8 cellular contexts compared by ENCODE assay signal in the genomic region with DNA sequence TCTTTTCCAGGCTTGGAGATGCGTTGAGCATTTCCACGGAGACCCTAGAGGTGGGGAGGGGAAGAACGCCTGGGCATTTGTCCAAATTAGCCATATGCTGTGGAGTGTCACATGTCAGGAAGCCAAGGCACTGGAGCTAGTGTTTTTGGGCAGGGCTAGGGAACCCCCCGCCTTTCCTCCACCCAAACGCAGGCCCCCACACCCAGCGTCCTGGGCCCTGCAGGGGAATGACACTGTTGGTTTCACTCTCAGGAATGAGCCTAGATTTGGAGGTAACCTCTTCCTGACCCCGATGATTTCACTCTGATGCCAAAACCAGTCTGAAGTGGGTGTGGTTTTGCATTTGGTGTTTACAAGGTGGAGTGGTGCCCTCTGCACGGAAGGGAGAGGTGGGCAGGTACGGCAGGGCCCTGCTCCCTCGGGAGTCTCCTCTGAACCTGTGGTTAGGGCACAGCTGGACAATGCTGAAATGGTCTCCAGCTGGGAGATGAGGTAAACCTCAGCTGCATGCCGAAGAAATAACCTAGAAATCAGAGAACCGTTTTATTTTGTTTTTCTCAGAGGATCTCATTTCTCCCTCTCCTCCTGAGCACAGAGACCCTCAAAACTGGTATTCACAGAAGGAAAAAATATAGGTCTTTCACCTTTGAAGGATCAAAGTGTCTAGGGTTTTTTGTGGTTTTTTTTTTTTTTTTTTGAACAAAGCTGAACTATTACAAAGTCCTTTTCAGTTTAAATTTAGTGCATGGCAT. TPM values are rescaled to one million over a fixed set of nuclear protein-coding genes. Genes with fewer than 3 reads are reported as not detected.
A peak's percentile ranks its signal among the peaks of the same experiment; 100 is the strongest.
DNase-seq lines count a peak whose midpoint lies in the region; ATAC-seq and TF ChIP-seq lines count a peak whose summit lies in the region.

No MANE protein-coding gene starts in this region.

- peak overlapping the region; percentile 56; the same call in 1 of the 2 replicates for H2AK5ac ChIP-seq in IMR-90 (ENCODE audit: low read depth, low read length)

- TF ChIP-seq RAD21 in IMR-90 (IDR thresholded peaks at IDR 0.05; ENCODE audit: low read length), result no peak

- peak overlapping the region; percentile 76 for H2AFZ ChIP-seq in IMR-90 (replicated peaks; ENCODE audit: low read length, poor library complexity)

- peak overlapping the region; percentile 63 for H2BK5ac ChIP-seq in IMR-90 (ENCODE audit: low read depth, low read length, poor library complexity, severe bottlenecking)

- POLR2A ChIA-PET in IMR-90 (lab: Charles Lee; ENCODE audit: unreplicated experiment), result interaction anchor here (0.6 kb wide), 1 partner anchor 15 kb away, joined by 3 read pairs; no protein-coding TSS in a partner anchor
- POLR2A ChIA-PET in activated CD4-positive, alpha-beta memory T cell treated with anti-CD3 and anti-CD28 coated beads for 36 hours (lab: Charles Lee), result no interaction called here

- H2BK120ac ChIP-seq in IMR-90 (ENCODE audit: low read depth, low read length), result no peak overlapping the region

- ATAC-seq in GM21367 (IDR thresholded peaks at IDR 0.05; ENCODE audit: unreplicated experiment) (peak; percentile 40), IMR-90 (ENCODE audit: low read depth) (peak; percentile 11; the same call in 1 of the 2 replicates)

- peak overlapping the region; percentile 18; the same call in 1 of the 2 replicates for H3K18ac ChIP-seq in IMR-90 (ENCODE audit: low read depth, low read length)

- no peak overlapping the region for H3K9ac ChIP-seq in IMR-90 (ENCODE audit: low read depth, low read length)

- H3K4me1 Mint-ChIP-seq in activated CD4-positive, alpha-beta memory T cell treated with anti-CD3 and anti-CD28 coated beads for 36 hours (ENCODE audit: low read depth), result peaks cover 28% of the 10 kb centered on the region

- 0 out of 2 replicates have a peak overlapping the region, but pooled peaks have one; percentile 61 for H3K14ac ChIP-seq in IMR-90 (replicated peaks; ENCODE audit: low read depth, low read length)

- H3K36me3 Mint-ChIP-seq in activated CD4-positive, alpha-beta memory T cell treated with anti-CD3 and anti-CD28 coated beads for 36 hours, result peaks cover 46% of the 10 kb centered on the region

- peak overlapping the region; percentile 54 for H4K5ac ChIP-seq in IMR-90 (ENCODE audit: low read depth, low read length)

- H3K4ac ChIP-seq in IMR-90 (ENCODE audit: low read depth, low read length), result peak overlapping the region; percentile 68

- H3K9me3 ChIP-seq in IMR-90 (ENCODE audit: control insufficient read depth, insufficient read depth, low read length) (no peaks in the 10 kb centered on the region), cardiac muscle cell (ENCODE audit: low read depth) (no peaks in the 10 kb centered on the region), uterus (no peaks in the 10 kb centered on the region)

- in situ Hi-C loops in IMR-90 (cut with MboI; ENCODE audit: low sequenced_read_pairs), result loop anchor here (5.0 kb wide), 1 partner anchor 437 kb away; no protein-coding TSS in a partner anchor

- 0 out of 2 replicates have a peak overlapping the region, but pooled peaks have one; percentile 8 for H3K4me2 ChIP-seq in IMR-90 (ENCODE audit: low read depth, low read length)

- H3K27ac Mint-ChIP-seq in activated CD4-positive, alpha-beta memory T cell treated with anti-CD3 and anti-CD28 coated beads for 36 hours, result peak overlapping the region; percentile 51

- H3K4me3 ChIP-seq in IMR-90 (ENCODE audit: insufficient read depth, low read depth, low read length) (no peak overlapping the region), cardiac muscle cell (no peak overlapping the region), H7 (ENCODE audit: insufficient read depth, low read depth, low read length) (no peak overlapping the region), uterus (no peak overlapping the region)

- intact Hi-C loops in IMR-90 (cut with micrococcal nuclease), result loop anchor here (5.0 to 10.0 kb wide), 3 partner anchors 117 to 497 kb away; a partner anchor contains a TSS
- intact Hi-C loops in activated CD4-positive, alpha-beta memory T cell treated with anti-CD3 and anti-CD28 coated beads for 36 hours (cut with micrococcal nuclease), result no loop called here
- intact Hi-C loops in uterus (cut with DNase I; ENCODE audit: low total_unique reads), result loop anchor here (5.0 kb wide), 1 partner anchor 437 kb away; no protein-coding TSS in a partner anchor

- 41% methylated on average over 3 of the region's 12 CpGs; no CpG with 5 or more reads in 1 of the 2 experiments for WGBS in IMR-90 (ENCODE audit: extremely low coverage in 2 of 2, insufficient read length in 1 of 2), 2 experiments

- H3K27me3 Mint-ChIP-seq in activated CD4-positive, alpha-beta memory T cell treated with anti-CD3 and anti-CD28 coated beads for 36 hours, result no peaks in the 10 kb centered on the region

- H3K36me3 ChIP-seq in IMR-90 (ENCODE audit: control insufficient read depth, insufficient read depth, low read length), result peaks cover 42% of the 10 kb centered on the region
- peaks cover 4% of the 10 kb centered on the region for H3K36me3 ChIP-seq in cardiac muscle cell
- peaks cover 19% of the 10 kb centered on the region for H3K36me3 ChIP-seq in H7 (replicated peaks; ENCODE audit: control insufficient read depth, insufficient read depth, low read length)
- H3K36me3 ChIP-seq in uterus, result no peaks in the 10 kb centered on the region

- TF ChIP-seq CTCF in IMR-90 (conservative IDR thresholded peaks at IDR 0.05; ENCODE audit: low read depth, low read length) (0 out of 2 replicates have a peak, but pooled peaks have one; percentile 10), cardiac muscle cell (IDR thresholded peaks at IDR 0.05; ENCODE audit: low read depth, low read length) (no peak), uterus (IDR thresholded peaks at IDR 0.05) (no peak)

- TF ChIP-seq POLR2A in IMR-90 (IDR thresholded peaks at IDR 0.05; ENCODE audit: low read depth, low read length) (peak; percentile 16), uterus (IDR thresholded peaks at IDR 0.05) (no peak)

- H3K4me1 ChIP-seq in IMR-90 (ENCODE audit: control insufficient read depth, insufficient read depth, low read length), result peaks cover 15% of the 10 kb centered on the region
- peaks cover 6% of the 10 kb centered on the region for H3K4me1 ChIP-seq in cardiac muscle cell (ENCODE audit: low read depth)
- no peaks in the 10 kb centered on the region for H3K4me1 ChIP-seq in uterus

- no TSS peak for BruUV-seq in IMR-90 (replicated peaks; lab: Mats Ljungman, UMichigan)

- H4K8ac ChIP-seq in IMR-90 (ENCODE audit: low read depth in 2 of 2, low read length in 2 of 2), result peak overlapping the region in 1 of 2 experiments; percentile 36; a peak in 1 of 4 replicates

- no peak overlapping the region for H3K4me3 Mint-ChIP-seq in activated CD4-positive, alpha-beta memory T cell treated with anti-CD3 and anti-CD28 coated beads for 36 hours

- peak overlapping the region; percentile 18; the same call in 1 of the 2 replicates for H4K91ac ChIP-seq in IMR-90 (ENCODE audit: insufficient read depth, low read depth, low read length)

- H3K27me3 ChIP-seq in IMR-90 (ENCODE audit: control insufficient read depth, insufficient read depth, low read length) (no peaks in the 10 kb centered on the region), cardiac muscle cell (no peaks in the 10 kb centered on the region), H7 (ENCODE audit: control insufficient read depth, insufficient read depth, low read length) (no peaks in the 10 kb centered on the region), uterus (no peaks in the 10 kb centered on the region)

- H3K79me1 ChIP-seq in IMR-90 (ENCODE audit: low read depth in 1 of 2, low read length in 2 of 2), result peaks cover 48 to 70% of the 10 kb centered on the region in 2 experiments

- no peaks in the 10 kb centered on the region for H3K9me3 Mint-ChIP-seq in activated CD4-positive, alpha-beta memory T cell treated with anti-CD3 and anti-CD28 coated beads for 36 hours

- dilution Hi-C loops in IMR-90 (cut with HindIII; ENCODE audit: low sequenced_read_pairs, unreplicated experiment), result no loop called here

- peak; percentile 58 for DNase-seq in DMS153 treated with DMSO at 0.1 percent for 48 hours (lab: John Stamatoyannopoulos, UW; ENCODE audit: unreplicated experiment)
- DNase-seq in IMR-90, result peak; percentile 62
- peak; percentile 58 for DNase-seq in activated CD4-positive, alpha-beta memory T cell treated with anti-CD3 and anti-CD28 coated beads for 36 hours
- peak; percentile 33 to 50 for DNase-seq in cardiac muscle cell (ENCODE audit: low read depth in 1 of 2, low spot score in 1 of 2)
- no peak for DNase-seq in H7
- no peak for DNase-seq in NCI-H187 treated with DMSO at 0.1 percent for 48 hours (lab: John Stamatoyannopoulos, UW)
- DNase-seq in uterus, result no peak

- peak overlapping the region; percentile 63; the same call in 1 of the 2 replicates for H3K23ac ChIP-seq in IMR-90 (ENCODE audit: low read depth, low read length)

- peaks cover 7% of the 10 kb centered on the region for H4K20me1 ChIP-seq in IMR-90 (ENCODE audit: insufficient read depth, low read length)

- no peak overlapping the region for H3K56ac ChIP-seq in IMR-90 (ENCODE audit: extremely low read depth, insufficient read depth, low read length)

- CTCF ChIA-PET in IMR-90 (lab: Yijun Ruan, JAX), result interaction anchor here (0.5 to 2.5 kb wide), 3 partner anchors 34 to 429 kb away, joined by 3 to 11 read pairs (median 5); no protein-coding TSS in a partner anchor
- CTCF ChIA-PET in activated CD4-positive, alpha-beta memory T cell treated with anti-CD3 and anti-CD28 coated beads for 36 hours (lab: Charles Lee), result interaction anchor here (0.7 to 5.5 kb wide), 5 partner anchors 8 to 429 kb away, joined by 3 to 51 read pairs (median 3); a partner anchor contains a TSS

- peak overlapping the region; percentile 37; the same call in 1 of the 2 replicates for H3K27ac ChIP-seq in IMR-90 (ENCODE audit: insufficient read depth, low read length)
- peak overlapping the region; percentile 17 for H3K27ac ChIP-seq in cardiac muscle cell
- H3K27ac ChIP-seq in uterus, result no peak overlapping the region

- peak overlapping the region; percentile 67 for H2AK9ac ChIP-seq in IMR-90 (replicated peaks; ENCODE audit: low read depth, low read length, poor library complexity)

- peaks cover 9% of the 10 kb centered on the region for H3K9me1 ChIP-seq in IMR-90 (ENCODE audit: insufficient read depth, low read length)

- H2BK20ac ChIP-seq in IMR-90 (ENCODE audit: low read depth, low read length), result no peak overlapping the region; the same call in 1 of the 2 replicates

- H2BK15ac ChIP-seq in IMR-90 (ENCODE audit: low read depth, low read length), result no peak overlapping the region

RNA-seq across cellular contexts. Expression of a gene that starts 29.6 kb away (rescaled TPM):
- total RNA-seq in IMR-90 (2012; rRNA removed), result 53.2 and 53.9 TPM in 2 replicates
- 39.0 and 43.5 TPM in 2 replicates for polyA plus RNA-seq in IMR-90 (2012; rRNA removed)
- 21.0 and 28.9 TPM in 2 replicates for polyA plus RNA-seq in IMR-90 (2012; cell fraction: cytosol; rRNA removed)
- polyA plus RNA-seq in IMR-90 (2012; cell fraction: nucleus; rRNA removed; ENCODE audit: low replicate concordance), result 25.2 and 89.7 TPM in 2 replicates
- total RNA-seq in activated CD4-positive, alpha-beta memory T cell treated with anti-CD3 and anti-CD28 coated beads for 36 hours, result 100 to 1,000 TPM; 115 to 119 TPM
- 18.0 and 18.2 TPM in 2 replicates for total RNA-seq in cardiac muscle cell
- polyA plus RNA-seq in cardiac muscle cell, result 32.8 and 37.9 TPM in 2 replicates
- total RNA-seq in H7 (2014; rRNA removed; shearing (Covaris generic)), result 42.9 and 46.0 TPM in 2 replicates
- total RNA-seq in uterus, result 10 to 100 TPM in 3 of 4 donors, 1 to 10 TPM in 1; 4.1 to 19.9 (median 16.6) TPM

Comparison
In these comparisons a context has a peak if more than half of its experiments do, and no peak if none do; other contexts are left out.
1. DNase-seq: peak in DMS153 treated with DMSO at 0.1 percent for 48 hours (single experiment), IMR-90 (single experiment), activated CD4-positive, alpha-beta memory T cell treated with anti-CD3 and anti-CD28 coated beads for 36 hours (single experiment) and cardiac muscle cell (2 of 2); none in H7 (single experiment), NCI-H187 treated with DMSO at 0.1 percent for 48 hours (single experiment) and uterus (0 of 2).
2. H3K27ac ChIP-seq: peak in IMR-90 (single experiment) and cardiac muscle cell (single experiment); none in uterus (0 of 2).